Comparison of ENCODE assay signal across 2 cellular contexts in the genomic region with DNA sequence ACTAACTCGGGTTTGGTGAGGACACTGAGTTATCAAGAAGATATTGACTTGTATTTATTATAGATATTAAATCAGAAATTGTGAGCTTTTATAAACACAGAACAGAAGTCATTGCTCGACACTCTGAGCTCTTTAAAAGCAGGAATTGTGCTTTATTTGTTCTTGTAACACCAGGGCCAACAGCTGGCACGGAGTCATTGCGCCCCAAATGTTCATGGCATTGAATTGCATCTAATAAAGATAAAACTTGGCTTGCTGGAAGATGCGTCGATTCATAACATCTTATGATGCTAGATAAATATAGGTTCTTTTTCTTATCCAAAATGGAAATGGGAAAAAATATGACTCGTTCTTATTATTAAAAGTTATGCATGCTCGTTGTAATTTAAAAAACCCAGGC.
TF ChIP-seq lines count a peak whose summit lies in the region.

No MANE protein-coding gene starts in this region.

TF ChIP-seq in SK-N-SH, 30 proteins besides CTCF, POLR2A, EP300 and RAD21 (continued from another document):
- TF ChIP-seq TCF12 (IDR thresholded peaks at IDR 0.05) (no peak), ELF1 (IDR thresholded peaks at IDR 0.05) (no peak), FOXJ3 (CRISPR knock-in tag; IDR thresholded peaks at IDR 0.05) (no peak), SMC3 (IDR thresholded peaks at IDR 0.05; ENCODE audit: low read depth, low read length) (no peak; the same call in 1 of the 2 replicates), MXI1 (IDR thresholded peaks at IDR 0.05; ENCODE audit: low read depth, low read length) (no peak), TAF1 (IDR thresholded peaks at IDR 0.05; ENCODE audit: borderline replicate concordance, low read depth, low read length) (no peak), YY1 (IDR thresholded peaks at IDR 0.05; ENCODE audit: low read depth) (no peak)
- TF ChIP-seq, protein P1, sequence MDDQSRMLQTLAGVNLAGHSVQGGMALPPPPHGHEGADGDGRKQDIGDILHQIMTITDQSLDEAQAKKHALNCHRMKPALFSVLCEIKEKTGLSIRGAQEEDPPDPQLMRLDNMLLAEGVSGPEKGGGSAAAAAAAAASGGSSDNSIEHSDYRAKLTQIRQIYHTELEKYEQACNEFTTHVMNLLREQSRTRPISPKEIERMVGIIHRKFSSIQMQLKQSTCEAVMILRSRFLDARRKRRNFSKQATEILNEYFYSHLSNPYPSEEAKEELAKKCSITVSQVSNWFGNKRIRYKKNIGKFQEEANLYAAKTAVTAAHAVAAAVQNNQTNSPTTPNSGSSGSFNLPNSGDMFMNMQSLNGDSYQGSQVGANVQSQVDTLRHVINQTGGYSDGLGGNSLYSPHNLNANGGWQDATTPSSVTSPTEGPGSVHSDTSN (IDR thresholded peaks at IDR 0.05): no peak
- TF ChIP-seq, protein P2, sequence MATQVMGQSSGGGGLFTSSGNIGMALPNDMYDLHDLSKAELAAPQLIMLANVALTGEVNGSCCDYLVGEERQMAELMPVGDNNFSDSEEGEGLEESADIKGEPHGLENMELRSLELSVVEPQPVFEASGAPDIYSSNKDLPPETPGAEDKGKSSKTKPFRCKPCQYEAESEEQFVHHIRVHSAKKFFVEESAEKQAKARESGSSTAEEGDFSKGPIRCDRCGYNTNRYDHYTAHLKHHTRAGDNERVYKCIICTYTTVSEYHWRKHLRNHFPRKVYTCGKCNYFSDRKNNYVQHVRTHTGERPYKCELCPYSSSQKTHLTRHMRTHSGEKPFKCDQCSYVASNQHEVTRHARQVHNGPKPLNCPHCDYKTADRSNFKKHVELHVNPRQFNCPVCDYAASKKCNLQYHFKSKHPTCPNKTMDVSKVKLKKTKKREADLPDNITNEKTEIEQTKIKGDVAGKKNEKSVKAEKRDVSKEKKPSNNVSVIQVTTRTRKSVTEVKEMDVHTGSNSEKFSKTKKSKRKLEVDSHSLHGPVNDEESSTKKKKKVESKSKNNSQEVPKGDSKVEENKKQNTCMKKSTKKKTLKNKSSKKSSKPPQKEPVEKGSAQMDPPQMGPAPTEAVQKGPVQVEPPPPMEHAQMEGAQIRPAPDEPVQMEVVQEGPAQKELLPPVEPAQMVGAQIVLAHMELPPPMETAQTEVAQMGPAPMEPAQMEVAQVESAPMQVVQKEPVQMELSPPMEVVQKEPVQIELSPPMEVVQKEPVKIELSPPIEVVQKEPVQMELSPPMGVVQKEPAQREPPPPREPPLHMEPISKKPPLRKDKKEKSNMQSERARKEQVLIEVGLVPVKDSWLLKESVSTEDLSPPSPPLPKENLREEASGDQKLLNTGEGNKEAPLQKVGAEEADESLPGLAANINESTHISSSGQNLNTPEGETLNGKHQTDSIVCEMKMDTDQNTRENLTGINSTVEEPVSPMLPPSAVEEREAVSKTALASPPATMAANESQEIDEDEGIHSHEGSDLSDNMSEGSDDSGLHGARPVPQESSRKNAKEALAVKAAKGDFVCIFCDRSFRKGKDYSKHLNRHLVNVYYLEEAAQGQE (IDR thresholded peaks at IDR 0.05; ENCODE audit: low read depth, low read length): no peak
- TF ChIP-seq, protein P3, sequence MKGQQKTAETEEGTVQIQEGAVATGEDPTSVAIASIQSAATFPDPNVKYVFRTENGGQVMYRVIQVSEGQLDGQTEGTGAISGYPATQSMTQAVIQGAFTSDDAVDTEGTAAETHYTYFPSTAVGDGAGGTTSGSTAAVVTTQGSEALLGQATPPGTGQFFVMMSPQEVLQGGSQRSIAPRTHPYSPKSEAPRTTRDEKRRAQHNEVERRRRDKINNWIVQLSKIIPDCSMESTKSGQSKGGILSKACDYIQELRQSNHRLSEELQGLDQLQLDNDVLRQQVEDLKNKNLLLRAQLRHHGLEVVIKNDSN (IDR thresholded peaks at IDR 0.05; ENCODE audit: borderline replicate concordance, low read depth): no peak
TF ChIP-seq in SK-N-SH: peak in this region for 0.

TF ChIP-seq in SK-N-SH treated with all-trans-retinoic acid at 6 μM for 48 hours, 23 proteins besides CTCF, POLR2A, EP300 and RAD21 (continued from another document):
- TF ChIP-seq, protein P4, sequence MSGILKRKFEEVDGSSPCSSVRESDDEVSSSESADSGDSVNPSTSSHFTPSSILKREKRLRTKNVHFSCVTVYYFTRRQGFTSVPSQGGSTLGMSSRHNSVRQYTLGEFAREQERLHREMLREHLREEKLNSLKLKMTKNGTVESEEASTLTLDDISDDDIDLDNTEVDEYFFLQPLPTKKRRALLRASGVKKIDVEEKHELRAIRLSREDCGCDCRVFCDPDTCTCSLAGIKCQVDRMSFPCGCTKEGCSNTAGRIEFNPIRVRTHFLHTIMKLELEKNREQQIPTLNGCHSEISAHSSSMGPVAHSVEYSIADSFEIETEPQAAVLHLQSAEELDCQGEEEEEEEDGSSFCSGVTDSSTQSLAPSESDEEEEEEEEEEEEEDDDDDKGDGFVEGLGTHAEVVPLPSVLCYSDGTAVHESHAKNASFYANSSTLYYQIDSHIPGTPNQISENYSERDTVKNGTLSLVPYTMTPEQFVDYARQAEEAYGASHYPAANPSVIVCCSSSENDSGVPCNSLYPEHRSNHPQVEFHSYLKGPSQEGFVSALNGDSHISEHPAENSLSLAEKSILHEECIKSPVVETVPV (CRISPR knock-in tag; IDR thresholded peaks at IDR 0.05): no peak
- TF ChIP-seq, protein P5, sequence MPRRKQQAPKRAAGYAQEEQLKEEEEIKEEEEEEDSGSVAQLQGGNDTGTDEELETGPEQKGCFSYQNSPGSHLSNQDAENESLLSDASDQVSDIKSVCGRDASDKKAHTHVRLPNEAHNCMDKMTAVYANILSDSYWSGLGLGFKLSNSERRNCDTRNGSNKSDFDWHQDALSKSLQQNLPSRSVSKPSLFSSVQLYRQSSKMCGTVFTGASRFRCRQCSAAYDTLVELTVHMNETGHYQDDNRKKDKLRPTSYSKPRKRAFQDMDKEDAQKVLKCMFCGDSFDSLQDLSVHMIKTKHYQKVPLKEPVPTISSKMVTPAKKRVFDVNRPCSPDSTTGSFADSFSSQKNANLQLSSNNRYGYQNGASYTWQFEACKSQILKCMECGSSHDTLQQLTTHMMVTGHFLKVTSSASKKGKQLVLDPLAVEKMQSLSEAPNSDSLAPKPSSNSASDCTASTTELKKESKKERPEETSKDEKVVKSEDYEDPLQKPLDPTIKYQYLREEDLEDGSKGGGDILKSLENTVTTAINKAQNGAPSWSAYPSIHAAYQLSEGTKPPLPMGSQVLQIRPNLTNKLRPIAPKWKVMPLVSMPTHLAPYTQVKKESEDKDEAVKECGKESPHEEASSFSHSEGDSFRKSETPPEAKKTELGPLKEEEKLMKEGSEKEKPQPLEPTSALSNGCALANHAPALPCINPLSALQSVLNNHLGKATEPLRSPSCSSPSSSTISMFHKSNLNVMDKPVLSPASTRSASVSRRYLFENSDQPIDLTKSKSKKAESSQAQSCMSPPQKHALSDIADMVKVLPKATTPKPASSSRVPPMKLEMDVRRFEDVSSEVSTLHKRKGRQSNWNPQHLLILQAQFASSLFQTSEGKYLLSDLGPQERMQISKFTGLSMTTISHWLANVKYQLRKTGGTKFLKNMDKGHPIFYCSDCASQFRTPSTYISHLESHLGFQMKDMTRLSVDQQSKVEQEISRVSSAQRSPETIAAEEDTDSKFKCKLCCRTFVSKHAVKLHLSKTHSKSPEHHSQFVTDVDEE (CRISPR knock-in tag; IDR thresholded peaks at IDR 0.05): no peak
- no peak for TF ChIP-seq SNAI2 (CRISPR knock-in tag; IDR thresholded peaks at IDR 0.05)
- no peak for TF ChIP-seq ARNTL (CRISPR knock-in tag; IDR thresholded peaks at IDR 0.05; ENCODE audit: borderline replicate concordance, low read depth)
